Comparison of ENCODE assay signal across 21 cellular contexts in the genomic region with DNA sequence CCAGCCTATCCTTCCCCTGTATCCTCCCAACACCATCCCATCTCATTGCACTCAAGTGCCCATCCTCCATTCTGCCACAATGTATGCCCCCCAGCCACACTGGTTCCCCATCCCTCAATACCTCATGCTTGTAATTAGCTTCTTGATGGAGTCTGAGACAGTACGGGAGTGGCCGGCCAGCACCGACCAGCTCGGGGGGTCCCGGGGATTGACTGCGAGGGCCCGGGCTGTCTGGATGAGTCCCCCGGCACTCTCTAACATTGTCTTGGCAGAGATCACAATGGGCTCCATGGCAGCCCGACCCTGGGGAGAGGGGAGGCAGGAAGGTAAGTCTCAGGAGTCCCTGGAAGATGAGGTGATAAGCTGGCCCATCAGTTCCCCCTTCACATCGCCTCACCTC. TPM values are rescaled to one million over a fixed set of nuclear protein-coding genes. Genes with fewer than 3 reads are reported as not detected.
"Had no signal": no experiment of that assay in that cellular context is flagged by ENCODE, and none has a peak within 500 bp of the region (broad histone marks: within the 10 kb centered on the region; RNA-seq: fewer than 3 reads in every experiment).

No MANE protein-coding gene starts in this region.

- H3K9me3 ChIP-seq: right atrium auricular region, testis had no signal

- H3K4me1 ChIP-seq: testis had no signal

- H3K4me3 Mint-ChIP-seq: activated B cell treated with CpG ODN at 0.5 μM for 24 hours; activated naive CD8-positive, alpha-beta T cell treated with anti-CD3 and anti-CD28 coated beads, Interleukin-2, amount 50 U/mL, for 24 hours; activated T-helper 1 cell treated with anti-CD3 and anti-CD28 coated beads, Interleukin-12 subunit alpha, Interleukin-12 subunit beta, Interleukin-2, Interleukin-4 antibody, amounts not matched to agents 30 ng/mL and 10 ng/mL and 1 ng/mL, durations not matched to agents 14 hours and 24 hours and 36 hours; endodermal cell; stimulated activated naive CD8-positive, alpha-beta T cell treated with anti-CD3 and anti-CD28 coated beads, Interleukin-15, Interleukin-2, amounts not matched to agents 100 ng/mL and 50 ng/mL, for 24 hours had no signal

- H3K9me3 Mint-ChIP-seq: activated B cell treated with CpG ODN at 0.5 μM for 24 hours; activated naive CD8-positive, alpha-beta T cell treated with anti-CD3 and anti-CD28 coated beads, Interleukin-2, amount 50 U/mL, for 24 hours; activated T-helper 1 cell treated with anti-CD3 and anti-CD28 coated beads, Interleukin-12 subunit alpha, Interleukin-12 subunit beta, Interleukin-2, Interleukin-4 antibody, amounts not matched to agents 30 ng/mL and 10 ng/mL and 1 ng/mL, durations not matched to agents 14 hours and 24 hours and 36 hours; endodermal cell; stimulated activated naive CD8-positive, alpha-beta T cell treated with anti-CD3 and anti-CD28 coated beads, Interleukin-15, Interleukin-2, amounts not matched to agents 100 ng/mL and 50 ng/mL, for 24 hours had no signal

- H3K27ac ChIP-seq: right atrium auricular region, testis had no signal

- H3K4me3 ChIP-seq: lung, right atrium auricular region, testis had no signal

- DNase-seq: activated B cell treated with CpG ODN at 0.5 μM for 24 hours; activated CD4-positive, alpha-beta T cell treated with anti-CD3 and anti-CD28 coated beads for 48 hours; activated CD8-positive, alpha-beta memory T cell treated with anti-CD3 and anti-CD28 coated beads, Interleukin-2, amount 50 U/mL, for 48 hours; activated naive CD4-positive, alpha-beta T cell; activated naive CD8-positive, alpha-beta T cell treated with anti-CD3 and anti-CD28 coated beads, Interleukin-2, amount 50 U/mL, for 24 hours; endodermal cell; erythroblast; left colon; midbrain; small intestine; stimulated activated CD4-positive, alpha-beta T cell treated with anti-CD3 and anti-CD28 coated beads, Interleukin-4, amount 100 ng/mL, for 4 hours; stimulated activated CD8-positive, alpha-beta memory T cell treated with anti-CD3 and anti-CD28 coated beads, Interleukin-4, amount 100 ng/mL, for 48 hours; testis had no signal

- ATAC-seq: activated naive CD8-positive, alpha-beta T cell treated with anti-CD3 and anti-CD28 coated beads, Interleukin-2, amount 50 U/mL, for 24 hours; left colon had no signal

- H3K27me3 ChIP-seq: right atrium auricular region, testis had no signal

- H3K27ac Mint-ChIP-seq: activated B cell treated with CpG ODN at 0.5 μM for 24 hours; activated naive CD8-positive, alpha-beta T cell treated with anti-CD3 and anti-CD28 coated beads, Interleukin-2, amount 50 U/mL, for 24 hours; activated T-helper 1 cell treated with anti-CD3 and anti-CD28 coated beads, Interleukin-12 subunit alpha, Interleukin-12 subunit beta, Interleukin-2, Interleukin-4 antibody, amounts not matched to agents 30 ng/mL and 10 ng/mL and 1 ng/mL, durations not matched to agents 14 hours and 24 hours and 36 hours; endodermal cell; progenitor cell of endocrine pancreas had no signal

- H3K4me1 Mint-ChIP-seq: activated B cell treated with CpG ODN at 0.5 μM for 24 hours; activated naive CD8-positive, alpha-beta T cell treated with anti-CD3 and anti-CD28 coated beads, Interleukin-2, amount 50 U/mL, for 24 hours; endodermal cell had no signal

- H3K27me3 Mint-ChIP-seq: activated B cell treated with CpG ODN at 0.5 μM for 24 hours; activated naive CD8-positive, alpha-beta T cell treated with anti-CD3 and anti-CD28 coated beads, Interleukin-2, amount 50 U/mL, for 24 hours; progenitor cell of endocrine pancreas; stimulated activated naive CD8-positive, alpha-beta T cell treated with anti-CD3 and anti-CD28 coated beads, Interleukin-15, Interleukin-2, amounts not matched to agents 100 ng/mL and 50 ng/mL, for 24 hours had no signal

RNA-seq across cellular contexts. Expression of a gene that starts 33.2 kb away (rescaled TPM):
- total RNA-seq: activated B cell treated with CpG ODN at 0.5 μM for 24 hours; activated T-helper 1 cell treated with anti-CD3 and anti-CD28 coated beads, Interleukin-12 subunit alpha, Interleukin-12 subunit beta, Interleukin-2, Interleukin-4 antibody, amounts not matched to agents 30 ng/mL and 10 ng/mL and 1 ng/mL, durations not matched to agents 14 hours and 24 hours and 36 hours; astrocyte; cerebellum; ureter had no signal
